Comparison of ENCODE assay signal across 19 cellular contexts in the genomic region with DNA sequence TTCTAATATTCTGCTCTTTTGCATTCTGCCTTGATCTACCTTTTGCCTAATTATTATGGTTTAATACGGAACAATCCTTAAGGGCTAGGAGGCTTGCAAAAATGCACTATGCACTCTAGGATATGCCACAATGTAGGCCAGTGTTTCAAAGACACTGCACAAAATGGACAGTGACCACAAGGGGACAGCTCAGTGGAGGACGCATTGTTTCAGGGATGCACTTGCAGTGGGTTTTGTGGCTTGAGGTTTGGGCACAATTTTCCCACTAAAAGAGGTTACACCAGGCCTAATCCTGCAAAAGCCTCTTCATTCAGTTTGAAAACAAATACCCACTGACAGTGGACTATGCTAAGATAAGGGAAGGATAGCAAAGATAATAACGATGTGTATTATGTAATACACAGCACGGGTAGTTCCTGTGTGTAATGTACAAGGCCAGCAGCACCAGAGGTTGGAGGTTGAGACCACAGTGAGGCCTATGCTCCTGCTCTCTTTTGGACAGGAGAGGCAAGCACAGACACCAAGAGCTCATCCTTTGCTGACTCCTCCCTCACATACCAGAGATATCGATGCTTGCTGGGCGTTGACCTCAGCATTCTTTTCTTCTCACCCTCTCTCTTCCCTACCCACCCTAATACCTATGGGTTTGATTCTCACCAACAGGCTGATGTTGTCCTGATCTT. TPM values are rescaled to one million over a fixed set of nuclear protein-coding genes. Genes with fewer than 3 reads are reported as not detected.
DNase-seq lines count a peak whose midpoint lies in the region; TF ChIP-seq lines count a peak whose summit lies in the region.
"Had no signal": no experiment of that assay in that cellular context is flagged by ENCODE, and none has a peak within 500 bp of the region (broad histone marks: within the 10 kb centered on the region; RNA-seq: fewer than 3 reads in every experiment).

No MANE protein-coding gene starts in this region.

- H3K27ac Mint-ChIP-seq in endodermal cell (peak overlapping the region; percentile 5), neural progenitor cell (peak overlapping the region; percentile 2)
- H3K27ac Mint-ChIP-seq: effector memory CD8-positive, alpha-beta T cell had no signal

- no peak overlapping the region for H3K4me3 ChIP-seq in endodermal cell (ENCODE audit: low read length)
- H3K4me3 ChIP-seq in neural progenitor cell: no peak overlapping the region
- no peak overlapping the region for H3K4me3 ChIP-seq in OCI-LY7 (ENCODE audit: low read depth, low read length, poor library complexity, severe bottlenecking)
- H3K4me3 ChIP-seq: adrenal gland, hepatocyte, SJSA1 had no signal

- no peaks in the 10 kb centered on the region for H3K9me3 ChIP-seq in endodermal cell (ENCODE audit: control insufficient read depth, low read length)
- no peaks in the 10 kb centered on the region for H3K9me3 ChIP-seq in neural progenitor cell (ENCODE audit: low read depth)
- H3K9me3 ChIP-seq in OCI-LY7 (ENCODE audit: low read length): no peaks in the 10 kb centered on the region
- H3K9me3 ChIP-seq: adrenal gland, SJSA1 had no signal

- H3K4me2 ChIP-seq in neural progenitor cell (no peak overlapping the region), OCI-LY7 (ENCODE audit: low read length) (no peak overlapping the region)
- H3K4me2 ChIP-seq: hepatocyte had no signal

- H3K9ac ChIP-seq in endodermal cell (ENCODE audit: extremely low read depth, low read length, poor library complexity, severe bottlenecking) (no peak overlapping the region), neural progenitor cell (no peak overlapping the region)

- BruUV-seq in OCI-LY7 (replicated peaks; lab: Mats Ljungman, UMichigan): no TSS peak

- no peaks in the 10 kb centered on the region for H3F3A ChIP-seq in neural progenitor cell (ENCODE audit: low read depth)

- H3K4me1 Mint-ChIP-seq in endodermal cell: peaks cover 22% of the 10 kb centered on the region
- H3K4me1 Mint-ChIP-seq in neural progenitor cell: peaks cover 32% of the 10 kb centered on the region

- H3K36me3 ChIP-seq in endodermal cell (ENCODE audit: control insufficient read depth, insufficient read depth, low read length): no peaks in the 10 kb centered on the region
- no peaks in the 10 kb centered on the region for H3K36me3 ChIP-seq in neural progenitor cell
- no peaks in the 10 kb centered on the region for H3K36me3 ChIP-seq in OCI-LY7 (ENCODE audit: insufficient read depth, low read length)
- H3K36me3 ChIP-seq: adrenal gland, SJSA1 had no signal

- peaks cover 7% of the 10 kb centered on the region for H3K27me3 Mint-ChIP-seq in endodermal cell (ENCODE audit: insufficient read depth)
- H3K27me3 Mint-ChIP-seq in neural progenitor cell (ENCODE audit: insufficient read depth, low read depth): peaks cover 3% of the 10 kb centered on the region

- H3K9me2 ChIP-seq in OCI-LY7 (ENCODE audit: insufficient read depth, low read length): no peaks in the 10 kb centered on the region

- H3K4me1 ChIP-seq in endodermal cell (ENCODE audit: control insufficient read depth, insufficient read depth, low read length): peaks cover 15% of the 10 kb centered on the region
- peaks cover 14% of the 10 kb centered on the region for H3K4me1 ChIP-seq in neural progenitor cell
- no peaks in the 10 kb centered on the region for H3K4me1 ChIP-seq in OCI-LY7 (ENCODE audit: insufficient read depth, low read length, poor library complexity, severe bottlenecking)
- H3K4me1 ChIP-seq: SJSA1 had no signal

- peak; percentile 57 for DNase-seq in GM03348 (ENCODE audit: low spot score)
- peak; percentile 34 for DNase-seq in RWPE1 (ENCODE audit: low spot score)
- DNase-seq in endodermal cell: peak; percentile 64
- DNase-seq in neural progenitor cell (ENCODE audit: low spot score): no peak
- no peak for DNase-seq in HEK293T (ENCODE audit: extremely low spot score)
- no peak for DNase-seq in OCI-LY7 (ENCODE audit: low spot score)
- no peak for DNase-seq in NCI-H510A (lab: John Stamatoyannopoulos, UW)
- DNase-seq in DMS 273 (lab: John Stamatoyannopoulos, UW; ENCODE audit: unreplicated experiment): no peak
- DNase-seq: cerebellar nuclear complex; effector memory CD8-positive, alpha-beta T cell; kidney glomerular epithelial cell; midbrain; NCI-H1048; NCI-H2081; NCI-H69 had no signal

- H3K4me3 Mint-ChIP-seq in endodermal cell (no peak overlapping the region), neural progenitor cell (no peak overlapping the region)
- H3K4me3 Mint-ChIP-seq: effector memory CD8-positive, alpha-beta T cell had no signal

- no peak overlapping the region for H3K27ac ChIP-seq in RWPE1
- H3K27ac ChIP-seq in endodermal cell (ENCODE audit: low read depth, low read length): no peak overlapping the region
- H3K27ac ChIP-seq in neural progenitor cell: no peak overlapping the region
- H3K27ac ChIP-seq in OCI-LY7 (ENCODE audit: low read depth, low read length, poor library complexity, severe bottlenecking): no peak overlapping the region
- H3K27ac ChIP-seq: adrenal gland, hepatocyte, SJSA1 had no signal

- H3K36me3 Mint-ChIP-seq in endodermal cell (ENCODE audit: low read depth): no peaks in the 10 kb centered on the region
- peaks cover 35% of the 10 kb centered on the region for H3K36me3 Mint-ChIP-seq in neural progenitor cell

- CTCF ChIA-PET in RWPE1 (lab: Yijun Ruan, JAX) (interaction anchor here (0.7 kb wide), 1 partner anchor 483 kb away, joined by 3 read pairs; no protein-coding TSS in a partner anchor), HEK293T (lab: Yijun Ruan, JAX) (interaction anchor here (0.9 kb wide), 1 partner anchor 28 kb away, joined by 3 read pairs; no protein-coding TSS in a partner anchor), OCI-LY7 (lab: Charles Lee; ENCODE audit: unreplicated experiment) (no interaction called here)

- H3K79me2 ChIP-seq in neural progenitor cell (ENCODE audit: low read depth) (no peaks in the 10 kb centered on the region), OCI-LY7 (ENCODE audit: insufficient read depth, low read depth, low read length) (no peaks in the 10 kb centered on the region)
- H3K79me2 ChIP-seq: hepatocyte had no signal

- H4K20me1 ChIP-seq in neural progenitor cell (ENCODE audit: low read depth) (no peaks in the 10 kb centered on the region), OCI-LY7 (ENCODE audit: insufficient read depth, low read length) (no peaks in the 10 kb centered on the region)

- 71 to 79% methylated on average over 4 to 6 of the region's 6 CpGs for WGBS in endodermal cell (ENCODE audit: insufficient coverage in 1 of 2, insufficient read length in 1 of 2), 2 experiments

- H2AFZ ChIP-seq in neural progenitor cell (replicated peaks) (no peak overlapping the region), OCI-LY7 (ENCODE audit: low read length) (no peak overlapping the region)
- H2AFZ ChIP-seq: hepatocyte had no signal

- H3K27me3 ChIP-seq in endodermal cell (ENCODE audit: control insufficient read depth, insufficient read depth, low read length, poor library complexity, severe bottlenecking) (no peaks in the 10 kb centered on the region), neural progenitor cell (no peaks in the 10 kb centered on the region)
- H3K27me3 ChIP-seq: adrenal gland, hepatocyte, SJSA1 had no signal

- H3K9me3 Mint-ChIP-seq in endodermal cell: no peaks in the 10 kb centered on the region
- H3K9me3 Mint-ChIP-seq in neural progenitor cell: peaks cover 7% of the 10 kb centered on the region
- H3K9me3 Mint-ChIP-seq: effector memory CD8-positive, alpha-beta T cell had no signal

- POLR2A ChIA-PET in RWPE1 (lab: Yijun Ruan, JAX; ENCODE audit: low non-redundant PET): no interaction called here
- POLR2A ChIA-PET in HEK293T (lab: Yijun Ruan, JAX): no interaction called here
- POLR2A ChIA-PET in OCI-LY7 (lab: Charles Lee): no interaction called here

- intact Hi-C loops in OCI-LY7 (cut with micrococcal nuclease; ENCODE audit: unreplicated experiment): no loop called here

- TF ChIP-seq CTCF in RWPE1 (conservative IDR thresholded peaks at IDR 0.05; ENCODE audit: low read depth): no peak
- TF ChIP-seq CTCF in endodermal cell (conservative IDR thresholded peaks at IDR 0.05): peak; percentile 23
- TF ChIP-seq CTCF in neural progenitor cell (IDR thresholded peaks at IDR 0.05): no peak
- no peak for TF ChIP-seq CTCF in OCI-LY7 (conservative IDR thresholded peaks at IDR 0.05; ENCODE audit: low read length)

TF ChIP-seq in HEK293T, 16 proteins besides CTCF, POLR2A, EP300 and RAD21:
- TF ChIP-seq SP1 (IDR thresholded peaks at IDR 0.05) (no peak), SUZ12 (IDR thresholded peaks at IDR 0.05) (no peak), ZNF384 (IDR thresholded peaks at IDR 0.05) (no peak), ARNT (IDR thresholded peaks at IDR 0.05) (no peak), FOXM1 (IDR thresholded peaks at IDR 0.05; ENCODE audit: borderline replicate concordance) (no peak), BHLHE40 (IDR thresholded peaks at IDR 0.05; ENCODE audit: borderline replicate concordance) (no peak), FOXK2 (IDR thresholded peaks at IDR 0.05) (no peak), HDGF (IDR thresholded peaks at IDR 0.05; ENCODE audit: borderline replicate concordance) (no peak), NFRKB (IDR thresholded peaks at IDR 0.05) (no peak), ELF4 (IDR thresholded peaks at IDR 0.05) (no peak), FOXA1 (IDR thresholded peaks at IDR 0.05) (no peak), CTBP1 (IDR thresholded peaks at IDR 0.05; ENCODE audit: borderline replicate concordance) (no peak), LEF1 (IDR thresholded peaks at IDR 0.05; ENCODE audit: borderline replicate concordance) (no peak), TARDBP (IDR thresholded peaks at IDR 0.05) (no peak)
- TF ChIP-seq, protein P1, sequence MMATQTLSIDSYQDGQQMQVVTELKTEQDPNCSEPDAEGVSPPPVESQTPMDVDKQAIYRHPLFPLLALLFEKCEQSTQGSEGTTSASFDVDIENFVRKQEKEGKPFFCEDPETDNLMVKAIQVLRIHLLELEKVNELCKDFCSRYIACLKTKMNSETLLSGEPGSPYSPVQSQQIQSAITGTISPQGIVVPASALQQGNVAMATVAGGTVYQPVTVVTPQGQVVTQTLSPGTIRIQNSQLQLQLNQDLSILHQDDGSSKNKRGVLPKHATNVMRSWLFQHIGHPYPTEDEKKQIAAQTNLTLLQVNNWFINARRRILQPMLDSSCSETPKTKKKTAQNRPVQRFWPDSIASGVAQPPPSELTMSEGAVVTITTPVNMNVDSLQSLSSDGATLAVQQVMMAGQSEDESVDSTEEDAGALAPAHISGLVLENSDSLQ (IDR thresholded peaks at IDR 0.05): no peak

RNA-seq across cellular contexts. Expression of a gene that starts 12.7 kb away (rescaled TPM):
- total RNA-seq in endodermal cell (1 to 10 TPM; 1.9 to 4.2 TPM), neural progenitor cell (ENCODE audit: low replicate concordance) (9.7 and 9.9 TPM in 2 replicates), OCI-LY7 (2022) (not detected in 2 replicates)
- 80.4 TPM for polyA plus RNA-seq in endodermal cell (2013, experiment 1 of 2)
- 73.4 TPM for polyA plus RNA-seq in endodermal cell (2013, experiment 2 of 2)
- not detected in 2 replicates for total RNA-seq in OCI-LY7 (2014; rRNA removed; shearing (Covaris generic))
- total RNA-seq: H4 had no signal

Comparison
In these comparisons a context has a peak if more than half of its experiments do, and no peak if none do; other contexts are left out.
1. DNase-seq: peak in GM03348 (single experiment), RWPE1 (single experiment) and endodermal cell (single experiment); none in neural progenitor cell (single experiment), HEK293T (single experiment), OCI-LY7 (single experiment), NCI-H510A (single experiment) and DMS 273 (single experiment).